In the genomic region with DNA sequence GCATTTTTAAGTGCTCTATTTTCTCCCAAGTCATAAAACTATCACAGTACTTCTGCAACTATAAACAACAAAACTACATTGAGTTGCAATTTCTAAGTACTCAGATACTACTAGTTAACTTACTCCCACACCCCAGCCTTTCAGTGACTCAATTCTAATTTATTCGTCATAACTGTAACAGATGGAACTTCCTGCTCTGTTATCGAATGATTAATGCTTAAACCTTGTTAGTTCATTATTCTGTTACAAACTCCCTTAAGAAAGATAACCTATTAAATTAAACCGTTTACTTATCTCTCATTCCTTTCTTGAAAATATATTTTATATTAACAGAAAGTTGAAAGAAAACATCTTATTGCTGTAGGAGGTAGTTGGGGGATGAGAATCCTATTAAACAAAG, we compare ENCODE assay signal across 8 cellular contexts. TPM values are rescaled to one million over a fixed set of nuclear protein-coding genes. Genes with fewer than 3 reads are reported as not detected.
DNase-seq lines count a peak whose midpoint lies in the region; ATAC-seq, FAIRE-seq and TF ChIP-seq lines count a peak whose summit lies in the region.

No MANE protein-coding gene starts in this region.

- DNase-seq in GM13977 (ENCODE audit: low spot score) (peak; percentile 33), LHCN-M2 (ENCODE audit: low read depth) (peak; percentile 92), kidney (no peak), DMS53 (lab: John Stamatoyannopoulos, UW) (no peak), SKM-1 (lab: John Stamatoyannopoulos, UW; ENCODE audit: unreplicated experiment) (no peak), dorsolateral prefrontal cortex (no peak), NCI-H1417 treated with DMSO at 0.1 percent for 48 hours (lab: John Stamatoyannopoulos, UW) (no peak)

- TF ChIP-seq CTCF in GM13977 (IDR thresholded peaks at IDR 0.05; ENCODE audit: extremely low read depth, insufficient read depth, missing control alignments) (no peak), kidney (IDR thresholded peaks at IDR 0.05; ENCODE audit: borderline replicate concordance, extremely low read depth, insufficient read depth) (no peak), dorsolateral prefrontal cortex (IDR thresholded peaks at IDR 0.05 in 54 of 56, conservative IDR thresholded peaks at IDR 0.05 in 2 of 56; ENCODE audit: low read depth in 1 of 56, partially characterized antibody in 56 of 56) (no peak)

- FAIRE-seq in kidney (lab: Jason Lieb, UNC): peak; percentile 82

- ATAC-seq in GM21825 (IDR thresholded peaks at IDR 0.05; ENCODE audit: unreplicated experiment): peak; percentile 89

- H3K4me3 ChIP-seq in kidney (ENCODE audit: low read length in 2 of 2): no peak overlapping the region
- H3K4me3 ChIP-seq in dorsolateral prefrontal cortex: no peak overlapping the region

- no peaks in the 10 kb centered on the region for H3K36me3 ChIP-seq in kidney (ENCODE audit: control insufficient read depth in 1 of 2, insufficient read depth in 2 of 2, low read length in 2 of 2)

- H3K4me1 ChIP-seq in kidney (ENCODE audit: control insufficient read depth in 1 of 2, insufficient read depth in 1 of 2, low read depth in 1 of 2, low read length in 2 of 2): no peaks in the 10 kb centered on the region

- no peaks in the 10 kb centered on the region for H3K27me3 ChIP-seq in dorsolateral prefrontal cortex

- H3K27ac ChIP-seq in kidney (ENCODE audit: low read depth in 2 of 2, low read length in 2 of 2) (no peak overlapping the region), dorsolateral prefrontal cortex (no peak overlapping the region)

- intact Hi-C loops in kidney (cut with DNase I) (no loop called here), dorsolateral prefrontal cortex (cut with DNase I) (no loop called here)

- no peak overlapping the region for H3K9ac ChIP-seq in kidney (ENCODE audit: low read length in 2 of 2)

- in situ Hi-C loops in GM13977 (cut with MboI; ENCODE audit: low pct_unique_long_range_greater_than_20kb, low sequenced_read_pairs, unreplicated experiment): no loop called here

- H3K9me3 ChIP-seq in kidney (ENCODE audit: control insufficient read depth in 1 of 2, low read length in 2 of 2): no peaks in the 10 kb centered on the region

RNA-seq across cellular contexts. Expression of a gene that starts 17.0 kb away (rescaled TPM):
- total RNA-seq in LHCN-M2 (2014; rRNA removed) (20.3 and 21.3 TPM in 2 replicates), kidney (2.5 TPM), dorsolateral prefrontal cortex (1 to 10 TPM in 90 of 120 experiments, under 1 TPM in 26, not detected in 4; 0.39 to 6.6 (median 1.5) TPM)
- 0.86 TPM for polyA plus RNA-seq in LHCN-M2 (2012)
- polyA plus RNA-seq in kidney (ENCODE audit: insufficient read depth, low read depth, low replicate concordance): 0.28 TPM

RNA-seq across cellular contexts. Expression of a gene that starts 35.3 kb away (rescaled TPM):
- total RNA-seq in LHCN-M2 (2014; rRNA removed) (37.4 and 45.1 TPM in 2 replicates), kidney (36.8 TPM), dorsolateral prefrontal cortex (10 to 100 TPM; 32.4 to 72.5 (median 55.9) TPM)
- polyA plus RNA-seq in LHCN-M2 (2012): 3.6 TPM
- polyA plus RNA-seq in kidney (ENCODE audit: insufficient read depth, low read depth, low replicate concordance): 2.4 TPM

Comparison
In these comparisons a context has a peak if more than half of its experiments do, and no peak if none do; other contexts are left out.
1. DNase-seq: peak in GM13977 (single experiment) and LHCN-M2 (single experiment); none in kidney (single experiment), DMS53 (single experiment), SKM-1 (single experiment), dorsolateral prefrontal cortex (0 of 10) and NCI-H1417 treated with DMSO at 0.1 percent for 48 hours (single experiment).